ENCODE assay signal across 1 cellular context in the genomic region with DNA sequence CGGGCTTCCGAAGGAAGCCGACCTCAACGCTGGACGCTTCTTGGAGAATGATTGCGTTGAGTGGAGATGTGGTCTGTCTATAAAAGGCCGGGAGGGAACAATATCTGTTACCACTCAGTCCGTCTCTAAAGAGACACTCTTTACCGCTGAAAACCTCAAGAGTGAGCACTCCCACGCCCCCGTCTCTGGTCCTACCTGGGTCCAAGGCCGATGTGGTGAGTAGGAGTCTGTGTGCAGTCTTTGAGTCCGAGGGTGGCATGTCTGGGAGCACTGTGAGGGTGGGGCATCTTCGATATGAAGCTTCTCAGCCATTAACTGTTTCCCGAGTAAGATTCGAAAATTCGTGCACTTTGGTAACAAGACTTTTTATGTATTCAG.
TF ChIP-seq lines count a peak whose summit lies in the region.

No MANE protein-coding gene starts in this region.

TF ChIP-seq in HepG2, 621 proteins besides CTCF, POLR2A, EP300 and RAD21:
- TF ChIP-seq ZNF263 (CRISPR knock-in tag; IDR thresholded peaks at IDR 0.05): peak; percentile 65
- TF ChIP-seq ZNF570 (CRISPR knock-in tag; IDR thresholded peaks at IDR 0.05; ENCODE audit: borderline replicate concordance): no peak
- 0 out of 2 replicates have a peak, but pooled peaks have one; percentile 6 for TF ChIP-seq YEATS2 (CRISPR knock-in tag; IDR thresholded peaks at IDR 0.05; ENCODE audit: borderline replicate concordance)
- no peak for TF ChIP-seq LCORL (IDR thresholded peaks at IDR 0.05)
- 0 out of 2 replicates have a peak, but pooled peaks have one; percentile 18 for TF ChIP-seq LCORL (CRISPR knock-in tag; IDR thresholded peaks at IDR 0.05)
- TF ChIP-seq, protein P1, sequence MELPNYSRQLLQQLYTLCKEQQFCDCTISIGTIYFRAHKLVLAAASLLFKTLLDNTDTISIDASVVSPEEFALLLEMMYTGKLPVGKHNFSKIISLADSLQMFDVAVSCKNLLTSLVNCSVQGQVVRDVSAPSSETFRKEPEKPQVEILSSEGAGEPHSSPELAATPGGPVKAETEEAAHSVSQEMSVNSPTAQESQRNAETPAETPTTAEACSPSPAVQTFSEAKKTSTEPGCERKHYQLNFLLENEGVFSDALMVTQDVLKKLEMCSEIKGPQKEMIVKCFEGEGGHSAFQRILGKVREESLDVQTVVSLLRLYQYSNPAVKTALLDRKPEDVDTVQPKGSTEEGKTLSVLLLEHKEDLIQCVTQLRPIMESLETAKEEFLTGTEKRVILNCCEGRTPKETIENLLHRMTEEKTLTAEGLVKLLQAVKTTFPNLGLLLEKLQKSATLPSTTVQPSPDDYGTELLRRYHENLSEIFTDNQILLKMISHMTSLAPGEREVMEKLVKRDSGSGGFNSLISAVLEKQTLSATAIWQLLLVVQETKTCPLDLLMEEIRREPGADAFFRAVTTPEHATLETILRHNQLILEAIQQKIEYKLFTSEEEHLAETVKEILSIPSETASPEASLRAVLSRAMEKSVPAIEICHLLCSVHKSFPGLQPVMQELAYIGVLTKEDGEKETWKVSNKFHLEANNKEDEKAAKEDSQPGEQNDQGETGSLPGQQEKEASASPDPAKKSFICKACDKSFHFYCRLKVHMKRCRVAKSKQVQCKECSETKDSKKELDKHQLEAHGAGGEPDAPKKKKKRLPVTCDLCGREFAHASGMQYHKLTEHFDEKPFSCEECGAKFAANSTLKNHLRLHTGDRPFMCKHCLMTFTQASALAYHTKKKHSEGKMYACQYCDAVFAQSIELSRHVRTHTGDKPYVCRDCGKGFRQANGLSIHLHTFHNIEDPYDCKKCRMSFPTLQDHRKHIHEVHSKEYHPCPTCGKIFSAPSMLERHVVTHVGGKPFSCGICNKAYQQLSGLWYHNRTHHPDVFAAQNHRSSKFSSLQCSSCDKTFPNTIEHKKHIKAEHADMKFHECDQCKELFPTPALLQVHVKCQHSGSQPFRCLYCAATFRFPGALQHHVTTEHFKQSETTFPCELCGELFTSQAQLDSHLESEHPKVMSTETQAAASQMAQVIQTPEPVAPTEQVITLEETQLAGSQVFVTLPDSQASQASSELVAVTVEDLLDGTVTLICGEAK (IDR thresholded peaks at IDR 0.05): no peak
- TF ChIP-seq, protein P1 (CRISPR knock-in tag; IDR thresholded peaks at IDR 0.05): no peak
- peak; percentile 11; the same call in 1 of the 2 replicates for TF ChIP-seq ATF7-NPFF (CRISPR knock-in tag; IDR thresholded peaks at IDR 0.05; ENCODE audit: low read depth)
- TF ChIP-seq TCF7L2 (IDR thresholded peaks at IDR 0.05; ENCODE audit: low read depth, low read length): no peak
- 0 out of 2 replicates have a peak, but pooled peaks have one; percentile 21 for TF ChIP-seq SIN3A (IDR thresholded peaks at IDR 0.05; ENCODE audit: borderline replicate concordance, low read depth, low read length)
- 0 out of 2 replicates have a peak, but pooled peaks have one; percentile 2 for TF ChIP-seq DNMT1 (CRISPR knock-in tag; IDR thresholded peaks at IDR 0.05)
- TF ChIP-seq ZSCAN31 (CRISPR knock-in tag; IDR thresholded peaks at IDR 0.05; ENCODE audit: low read depth): 0 out of 2 replicates have a peak, but pooled peaks have one; percentile 1
